Comparison of ENCODE assay signal across 14 cellular contexts in the genomic region with DNA sequence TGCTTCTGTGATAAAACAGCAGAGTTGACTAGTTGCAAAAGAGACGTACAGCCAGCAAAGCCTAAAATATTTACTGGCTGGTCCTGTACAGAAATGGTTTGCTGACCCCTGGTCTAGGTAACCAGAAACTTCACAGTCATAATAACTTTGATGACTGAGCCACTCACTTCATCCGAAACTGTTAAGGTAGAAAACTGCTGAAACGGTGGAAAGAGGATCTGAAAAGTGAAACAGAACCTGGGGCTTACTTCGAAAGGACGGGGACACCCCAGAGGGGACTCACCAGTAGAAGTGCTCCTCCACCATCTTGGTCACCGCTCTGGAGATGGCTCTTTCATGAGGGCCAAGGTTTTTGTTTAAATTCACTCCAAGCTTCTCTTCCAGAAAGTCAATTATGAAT. TPM values are rescaled to one million over a fixed set of nuclear protein-coding genes. Genes with fewer than 3 reads are reported as not detected.
DNase-seq lines count a peak whose midpoint lies in the region; ATAC-seq and TF ChIP-seq lines count a peak whose summit lies in the region.
"Had no signal": no experiment of that assay in that cellular context is flagged by ENCODE, and none has a peak within 500 bp of the region (broad histone marks: within the 10 kb centered on the region; RNA-seq: fewer than 3 reads in every experiment).

No MANE protein-coding gene starts in this region.

- H3K27me3 ChIP-seq in MM.1S (replicated peaks; ENCODE audit: insufficient read depth, low read length), result no peaks in the 10 kb centered on the region
- H3K27me3 ChIP-seq in Peyer's patch, result no peaks in the 10 kb centered on the region
- no peaks in the 10 kb centered on the region for H3K27me3 ChIP-seq in uterus

- H2AFZ ChIP-seq in MM.1S (ENCODE audit: low read length), result peak overlapping the region; percentile 23; the same call in 1 of the 2 replicates

- H3K9me3 ChIP-seq in MM.1S (replicated peaks; ENCODE audit: insufficient read depth, low read length) (no peaks in the 10 kb centered on the region), Peyer's patch (no peaks in the 10 kb centered on the region), uterus (no peaks in the 10 kb centered on the region)

- H3K36me3 ChIP-seq in MM.1S (replicated peaks; ENCODE audit: insufficient read depth, low read length) (no peaks in the 10 kb centered on the region), Peyer's patch (no peaks in the 10 kb centered on the region), uterus (no peaks in the 10 kb centered on the region)

- peak overlapping the region; percentile 33 for H3K4me2 ChIP-seq in MM.1S (ENCODE audit: low read depth, low read length)

- peak overlapping the region; percentile 19; the same call in 1 of the 2 replicates for H3K4me3 ChIP-seq in MM.1S (ENCODE audit: low read length)
- H3K4me3 ChIP-seq in Peyer's patch, result no peak overlapping the region
- H3K4me3 ChIP-seq in uterus, result no peak overlapping the region

- DNase-seq in MM.1S (peak; percentile 88), Peyer's patch (no peak), uterus (no peak)
- DNase-seq in effector CD8-positive, alpha-beta T cell (lab: John Stamatoyannopoulos, UW), result no peak
- DNase-seq in stimulated activated naive CD4-positive, alpha-beta T cell (lab: John Stamatoyannopoulos, UW), result no peak
- DNase-seq: activated T-cell treated with anti-CD3 and anti-CD28 coated beads for 4 hours, C1 segment of cervical spinal cord, erythroblast, naive B cell, NCI-H146, small intestine had no signal

- intact Hi-C loops in uterus (cut with DNase I; ENCODE audit: low total_unique reads), result no loop called here

- no peaks in the 10 kb centered on the region for H4K20me1 ChIP-seq in MM.1S (ENCODE audit: insufficient read depth, low read length)

- H3K9ac ChIP-seq in MM.1S (ENCODE audit: low read length), result no peak overlapping the region

- H3F3A ChIP-seq in MM.1S (ENCODE audit: insufficient read depth, low read length), result peaks cover 8% of the 10 kb centered on the region

- no peaks in the 10 kb centered on the region for H3K9me2 ChIP-seq in MM.1S (replicated peaks; ENCODE audit: insufficient read depth, low read length)

- no peak for TF ChIP-seq CTCF in MM.1S (IDR thresholded peaks at IDR 0.05; ENCODE audit: low read length)
- TF ChIP-seq CTCF in Peyer's patch (IDR thresholded peaks at IDR 0.05), result no peak
- no peak for TF ChIP-seq CTCF in uterus (IDR thresholded peaks at IDR 0.05)

- ATAC-seq in GM18520 (IDR thresholded peaks at IDR 0.05; ENCODE audit: unreplicated experiment) (peak; percentile 82), GM21390 (IDR thresholded peaks at IDR 0.05; ENCODE audit: unreplicated experiment) (peak; percentile 90), HG03025 (IDR thresholded peaks at IDR 0.05; ENCODE audit: low FRiP score, unreplicated experiment) (peak; percentile 90)

- TF ChIP-seq POLR2A in Peyer's patch (IDR thresholded peaks at IDR 0.05), result no peak
- no peak for TF ChIP-seq POLR2A in uterus (IDR thresholded peaks at IDR 0.05)

- no peaks in the 10 kb centered on the region for H3K79me2 ChIP-seq in MM.1S (ENCODE audit: low read length)

- peaks cover 25% of the 10 kb centered on the region for H3K4me1 ChIP-seq in MM.1S (ENCODE audit: low read length)
- no peaks in the 10 kb centered on the region for H3K4me1 ChIP-seq in Peyer's patch
- H3K4me1 ChIP-seq in uterus, result no peaks in the 10 kb centered on the region

- H3K27ac ChIP-seq in MM.1S (ENCODE audit: low read length) (peak overlapping the region; percentile 47; the same call in 1 of the 2 replicates), Peyer's patch (no peak overlapping the region), uterus (no peak overlapping the region)

RNA-seq across cellular contexts. Expression of a gene that starts 16.4 kb away (rescaled TPM):
- 1 to 10 TPM in 3 of 4 donors, under 1 TPM in 1; under 0.01 to 6.6 (median 2.1) TPM for total RNA-seq in Peyer's patch
- 10 to 100 TPM in 1 of 4 donors, 1 to 10 TPM in 3; 2.8 to 11.3 (median 8.9) TPM for total RNA-seq in uterus
